14 cellular contexts compared by ENCODE assay signal in genomic region chr6:14068133-14068532, GRCh38. TPM values are rescaled to one million over a fixed set of nuclear protein-coding genes. Genes with fewer than 3 reads are reported as not detected.
A peak's percentile ranks its signal among the peaks of the same experiment; 100 is the strongest.
DNase-seq lines count a peak whose midpoint lies in the region; ATAC-seq and TF ChIP-seq lines count a peak whose summit lies in the region.
"Had no signal": no experiment of that assay in that cellular context is flagged by ENCODE, and none has a peak within 500 bp of the region (broad histone marks: within the 10 kb centered on the region; RNA-seq: fewer than 3 reads in every experiment).

No MANE protein-coding gene starts in this region.

- peak overlapping the region; percentile 43 for H3K27ac ChIP-seq in AG04450 (ENCODE audit: low read depth, low read length)
- no peak overlapping the region for H3K27ac ChIP-seq in foreskin keratinocyte
- H3K27ac ChIP-seq: esophagus muscularis mucosa, parathyroid adenoma had no signal

- DNase-seq in AG04450 (ENCODE audit: low read depth, low spot score) (peak; percentile 80), HFFc6 (peak; percentile 81), foreskin keratinocyte (peak; percentile 54 to 62)
- DNase-seq in activated CD4-positive, CD25-positive, alpha-beta regulatory T cell (lab: John Stamatoyannopoulos, UW): no peak
- no peak for DNase-seq in activated CD4-positive, alpha-beta T cell treated with anti-CD3 and anti-CD28 coated beads for 4 hours
- DNase-seq in stimulated activated CD8-positive, alpha-beta memory T cell treated with anti-CD3 and anti-CD28 coated beads, Interleukin-4, amount 100 ng/mL, for 48 hours: no peak
- DNase-seq: activated CD4-positive, alpha-beta memory T cell treated with anti-CD3 and anti-CD28 coated beads, Interleukin-2, amount 10 ng/mL, durations not matched to agents 7 days and 5 days; anterior cingulate cortex; NCI-H524 treated with DMSO at 0.1 percent for 48 hours had no signal

- no peaks in the 10 kb centered on the region for H3K9me3 Mint-ChIP-seq in HFFc6
- H3K9me3 Mint-ChIP-seq in activated T-helper 17 cell treated with anti-CD3 and anti-CD28 coated beads, Interleukin-2, amount 50 U/mL, for 72 hours: no peaks in the 10 kb centered on the region
- H3K9me3 Mint-ChIP-seq: activated CD4-positive, alpha-beta memory T cell treated with anti-CD3 and anti-CD28 coated beads, Interleukin-2, amount 10 ng/mL, durations not matched to agents 7 days and 5 days had no signal

- peak; percentile 36 for ATAC-seq in activated T-helper 17 cell treated with anti-CD3 and anti-CD28 coated beads, Interleukin-2, amount 50 U/mL, for 72 hours (replicated peaks)
- no peak for ATAC-seq in foreskin keratinocyte
- no peak for ATAC-seq in HG03025 (IDR thresholded peaks at IDR 0.05; ENCODE audit: low FRiP score, unreplicated experiment)
- ATAC-seq: left lobe of liver had no signal

- H3K4me3 ChIP-seq in AG04450 (ENCODE audit: low read depth, low read length): no peak overlapping the region
- H3K4me3 ChIP-seq: esophagus muscularis mucosa had no signal

- CTCF ChIA-PET in AG04450 (lab: Charles Lee): interaction anchor here (0.8 to 11.5 kb wide), 8 partner anchors 8 to 273 kb away, joined by 3 to 501 read pairs (median 34); no protein-coding TSS in a partner anchor

- H3K4me1 Mint-ChIP-seq in HFFc6 (ENCODE audit: low read depth): peaks cover 22% of the 10 kb centered on the region
- peaks cover 4% of the 10 kb centered on the region for H3K4me1 Mint-ChIP-seq in activated T-helper 17 cell treated with anti-CD3 and anti-CD28 coated beads, Interleukin-2, amount 50 U/mL, for 72 hours

- POLR2A ChIA-PET in AG04450 (lab: Yijun Ruan, JAX): interaction anchor here (0.7 to 0.8 kb wide), 3 partner anchors 61 to 452 kb away, joined by 3 to 4 read pairs (median 4); no protein-coding TSS in a partner anchor

- peak overlapping the region; percentile 22; the same call in 1 of the 2 replicates for H3K4me3 Mint-ChIP-seq in HFFc6
- no peak overlapping the region for H3K4me3 Mint-ChIP-seq in activated T-helper 17 cell treated with anti-CD3 and anti-CD28 coated beads, Interleukin-2, amount 50 U/mL, for 72 hours
- H3K4me3 Mint-ChIP-seq: activated CD4-positive, alpha-beta memory T cell treated with anti-CD3 and anti-CD28 coated beads, Interleukin-2, amount 10 ng/mL, durations not matched to agents 7 days and 5 days had no signal

- no peaks in the 10 kb centered on the region for H3K9me3 ChIP-seq in AG04450 (ENCODE audit: control insufficient read depth, insufficient read depth, low read length)
- H3K9me3 ChIP-seq: esophagus muscularis mucosa had no signal

- H3K27ac Mint-ChIP-seq in HFFc6: peak overlapping the region; percentile 30; the same call in 1 of the 2 replicates
- no peak overlapping the region for H3K27ac Mint-ChIP-seq in activated T-helper 17 cell treated with anti-CD3 and anti-CD28 coated beads, Interleukin-2, amount 50 U/mL, for 72 hours
- H3K27ac Mint-ChIP-seq: activated CD4-positive, alpha-beta memory T cell treated with anti-CD3 and anti-CD28 coated beads, Interleukin-2, amount 10 ng/mL, durations not matched to agents 7 days and 5 days had no signal

- H3K36me3 Mint-ChIP-seq in HFFc6 (ENCODE audit: low read depth): no peaks in the 10 kb centered on the region
- H3K36me3 Mint-ChIP-seq in activated T-helper 17 cell treated with anti-CD3 and anti-CD28 coated beads, Interleukin-2, amount 50 U/mL, for 72 hours (ENCODE audit: low read depth): no peaks in the 10 kb centered on the region

- no peaks in the 10 kb centered on the region for H3K4me1 ChIP-seq in foreskin keratinocyte
- H3K4me1 ChIP-seq: esophagus muscularis mucosa, parathyroid adenoma had no signal

- TF ChIP-seq CTCF in AG04450 (IDR thresholded peaks at IDR 0.05; ENCODE audit: low read depth, low read length) (no peak), HFFc6 (IDR thresholded peaks at IDR 0.05) (no peak), foreskin keratinocyte (conservative IDR thresholded peaks at IDR 0.05) (no peak)

- peaks cover 4% of the 10 kb centered on the region for H3K27me3 Mint-ChIP-seq in HFFc6 (ENCODE audit: insufficient read depth)
- H3K27me3 Mint-ChIP-seq in activated T-helper 17 cell treated with anti-CD3 and anti-CD28 coated beads, Interleukin-2, amount 50 U/mL, for 72 hours: peaks cover 5% of the 10 kb centered on the region

- H3K27me3 ChIP-seq in AG04450 (ENCODE audit: control insufficient read depth, insufficient read depth, low read length) (no peaks in the 10 kb centered on the region), foreskin keratinocyte (no peaks in the 10 kb centered on the region)

RNA-seq across cellular contexts. Expression of gene CD83, which starts 49.4 kb away (rescaled TPM):
- polyA plus RNA-seq in AG04450 (2011; rRNA removed): 3.5 and 3.7 TPM in 2 replicates
- 1.4 and 2.0 TPM in 2 replicates for polyA minus RNA-seq in AG04450 (2011; rRNA and poly(A)+ RNA removed)
- 1 to 10 TPM in 4 of 6 experiments, under 1 TPM in 2; 0.79 to 1.9 (median 1.1) TPM for total RNA-seq in HFFc6 (2021; fragmentation: NEBNext Ultra II Directional; extraction: Animal tissue kit (Norgen Biotek cat#: 25700))
- 10 to 100 TPM; 12.3 to 14.9 TPM for total RNA-seq in activated T-helper 17 cell treated with anti-CD3 and anti-CD28 coated beads, Interleukin-2, amount 50 U/mL, for 72 hours
- 8.0 and 8.9 TPM in 2 replicates for total RNA-seq in foreskin keratinocyte
- polyA plus RNA-seq in foreskin keratinocyte: 6.5 and 7.4 TPM in 2 replicates

Comparison
In these comparisons a context has a peak if more than half of its experiments do, and no peak if none do; other contexts are left out.
1. DNase-seq: peak in AG04450 (single experiment), HFFc6 (single experiment) and foreskin keratinocyte (2 of 2); none in activated CD4-positive, CD25-positive, alpha-beta regulatory T cell (0 of 4), activated CD4-positive, alpha-beta T cell treated with anti-CD3 and anti-CD28 coated beads for 4 hours (0 of 2) and stimulated activated CD8-positive, alpha-beta memory T cell treated with anti-CD3 and anti-CD28 coated beads, Interleukin-4, amount 100 ng/mL, for 48 hours (single experiment).